1 cellular context compared by ENCODE assay signal in genomic region chr1:89034004-89034403, GRCh38.
A peak's percentile ranks its signal among the peaks of the same experiment; 100 is the strongest.
TF ChIP-seq lines count a peak whose summit lies in the region.
"Not testable (repeated sequence)": the region's sequence is repeated elsewhere in the genome, so short reads cannot be mapped to it uniquely, and the experiment has no call there.

No MANE protein-coding gene starts in this region.

TF ChIP-seq in HepG2, 621 proteins besides CTCF, POLR2A, EP300 and RAD21:
- not testable (repeated sequence) for TF ChIP-seq FOXA1 (IDR thresholded peaks at IDR 0.05)
- TF ChIP-seq FOXA1 (CRISPR knock-in tag; IDR thresholded peaks at IDR 0.05) = 0 out of 2 replicates have a peak, but pooled peaks have one; percentile 18
